30 cellular contexts compared by ENCODE assay signal in the genomic region with DNA sequence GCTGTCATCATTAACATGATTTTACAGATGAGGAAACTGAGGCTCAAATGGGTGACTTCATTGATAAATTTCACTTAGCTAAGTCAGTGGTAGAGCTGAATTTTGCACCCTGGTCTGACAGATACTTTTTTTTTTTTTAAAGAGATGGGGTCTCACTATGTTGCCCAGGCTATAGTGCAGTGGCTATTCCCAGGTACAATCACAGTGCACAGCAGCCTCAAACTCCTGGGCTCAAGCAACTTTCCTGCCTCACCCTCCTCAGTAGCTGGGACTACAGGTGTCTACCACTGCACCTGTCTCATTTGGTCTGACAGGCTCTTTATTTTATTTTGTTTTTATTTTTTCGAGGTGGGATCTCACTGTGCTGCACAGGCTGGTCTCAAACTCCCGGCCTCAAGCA.
"Had no signal": no experiment of that assay in that cellular context is flagged by ENCODE, and none has a peak within 500 bp of the region (broad histone marks: within the 10 kb centered on the region; RNA-seq: fewer than 3 reads in every experiment).

No MANE protein-coding gene starts in this region.

- H3K4me3 ChIP-seq: pancreas, psoas muscle, skin epidermis, smooth muscle cell, spleen, suprapubic skin, testis, tibial artery, upper lobe of left lung, vagina had no signal

- H3K36me3 ChIP-seq: neutrophil, pancreas, spleen, suprapubic skin, tibial artery, upper lobe of left lung, vagina had no signal

- H3K27me3 ChIP-seq: neutrophil, pancreas, spleen, suprapubic skin, testis, tibial artery, upper lobe of left lung, vagina had no signal

- H3K4me1 ChIP-seq: pancreas, psoas muscle, spleen, tibial artery, upper lobe of left lung had no signal

- ATAC-seq: naive thymus-derived CD8-positive, alpha-beta T cell; natural killer cell treated with Interleukin-12 subunit alpha and Interleukin-12 subunit beta and Interleukin-15 and Interleukin-18, amount 100 ng/mL, for 72 hours; pancreas; psoas muscle; right cardiac atrium; sciatic nerve; stimulated activated memory B cell treated with anti-CD40 and anti-IgM and Interleukin-4, amounts not matched to agents 10 μg/mL and 1 μg/mL and 100 μg/mL, for 72 hours; stimulated activated naive CD8-positive, alpha-beta T cell treated with anti-CD3 and anti-CD28 coated beads, Interleukin-15, amount 100 ng/mL, for 72 hours; stimulated activated naive CD8-positive, alpha-beta T cell treated with anti-CD3 and anti-CD28 coated beads, Interleukin-15, Interleukin-2, amounts not matched to agents 100 U/mL and 50 U/mL, for 24 hours had no signal

- FAIRE-seq: pancreas, urothelium cell line had no signal

- H3K4me2 ChIP-seq: smooth muscle cell had no signal

- H3K27ac ChIP-seq: neutrophil, pancreas, psoas muscle, skin epidermis, spleen, suprapubic skin, testis, tibial artery, upper lobe of left lung, vagina had no signal

- DNase-seq: naive B cell; naive thymus-derived CD8-positive, alpha-beta T cell; nephron progenitor cell; nucleus accumbens; pancreas; stimulated activated CD4-positive, alpha-beta T cell treated with anti-CD3 and anti-CD28 coated beads, Interleukin-12 subunit alpha, Interleukin-12 subunit beta, amount 100 ng/mL, for 4 hours; stimulated activated CD4-positive, alpha-beta T cell treated with anti-CD3 and anti-CD28 coated beads, Interleukin-1b, Interleukin-23, amount 100 ng/mL, for 48 hours; stimulated activated CD4-positive, alpha-beta T cell treated with anti-CD3 and anti-CD28 coated beads, Interleukin-4, amount 100 ng/mL, for 1 hour; stimulated activated CD4-positive, alpha-beta T cell treated with anti-CD3 and anti-CD28 coated beads, Interleukin-4, amount 100 ng/mL, for 4 hours; stimulated activated CD8-positive, alpha-beta memory T cell treated with anti-CD3 and anti-CD28 coated beads, Interleukin-4, amount 100 ng/mL, for 48 hours; stimulated activated naive CD4-positive, alpha-beta T cell; stimulated activated naive CD8-positive, alpha-beta T cell treated with anti-CD3 and anti-CD28 coated beads, Interleukin-15, amount 100 ng/mL, for 72 hours; stimulated activated naive CD8-positive, alpha-beta T cell treated with anti-CD3 and anti-CD28 coated beads, Interleukin-15, Interleukin-2, amounts not matched to agents 100 U/mL and 50 U/mL, for 24 hours; substantia nigra; testis; tibial artery; trophoblast cell; upper lobe of left lung had no signal

- H3K9me3 ChIP-seq: neutrophil, pancreas, psoas muscle, spleen, suprapubic skin, testis, tibial artery, upper lobe of left lung, vagina had no signal
